Comparison of ENCODE assay signal across 17 cellular contexts in genomic region chr2:166344286-166345113, GRCh38. TPM values are rescaled to one million over a fixed set of nuclear protein-coding genes. Genes with fewer than 3 reads are reported as not detected.
DNase-seq lines count a peak whose midpoint lies in the region; ATAC-seq and TF ChIP-seq lines count a peak whose summit lies in the region.
"Had no signal": no experiment of that assay in that cellular context is flagged by ENCODE, and none has a peak within 500 bp of the region (broad histone marks: within the 10 kb centered on the region; RNA-seq: fewer than 3 reads in every experiment).

No MANE protein-coding gene starts in this region.

- H3K36me3 ChIP-seq in mammary epithelial cell (ENCODE audit: insufficient read depth, low read length): no peaks in the 10 kb centered on the region
- no peaks in the 10 kb centered on the region for H3K36me3 ChIP-seq in breast epithelium
- H3K36me3 ChIP-seq: esophagus muscularis mucosa, SJSA1 had no signal

- H3K4me1 ChIP-seq in mammary epithelial cell (ENCODE audit: insufficient read depth, low read length): peaks cover 7% of the 10 kb centered on the region
- H3K4me1 ChIP-seq in breast epithelium: no peaks in the 10 kb centered on the region
- H3K4me1 ChIP-seq: body of pancreas, esophagus muscularis mucosa had no signal

- no peak overlapping the region for H3K9ac ChIP-seq in mammary epithelial cell (ENCODE audit: insufficient read depth, low read length)

- WGBS in mammary epithelial cell (ENCODE audit: low coverage, missing lambda C conversion rate): 69% methylated on average over 4 of the region's 4 CpGs

- H2AFZ ChIP-seq in mammary epithelial cell (ENCODE audit: low read depth, low read length): peak overlapping the region; percentile 12

- intact Hi-C loops in mammary epithelial cell (cut with micrococcal nuclease) (no loop called here), breast epithelium (cut with DNase I; ENCODE audit: low total_unique reads) (no loop called here)

- DNase-seq in mammary epithelial cell (peak; percentile 11), breast epithelium (ENCODE audit: low spot score in 2 of 2) (no peak), astrocyte of the spinal cord (ENCODE audit: low read depth, low spot score) (peak; percentile 57), inferior parietal cortex (ENCODE audit: extremely low spot score) (peak; percentile 21), COR-L47 (lab: John Stamatoyannopoulos, UW) (no peak), NCI-H2029 treated with DMSO at 0.1 percent for 48 hours (lab: John Stamatoyannopoulos, UW) (no peak), NCI-H1436 treated with DMSO at 0.1 percent for 48 hours (lab: John Stamatoyannopoulos, UW) (no peak)
- DNase-seq: ACHN; activated B cell treated with CpG ODN at 0.5 μM for 24 hours; activated T-cell treated with anti-CD3 and anti-CD28 coated beads, Interleukin-2, amount 50 U/mL, for 1 hour; body of pancreas; NCI-H524 treated with DMSO at 0.1 percent for 48 hours had no signal

- no peak overlapping the region for H3K4me2 ChIP-seq in mammary epithelial cell (ENCODE audit: insufficient read depth, low read depth, low read length)

- dilution Hi-C loops in mammary epithelial cell (cut with HindIII; ENCODE audit: low sequenced_read_pairs): no loop called here

- H3K27ac ChIP-seq in mammary epithelial cell (ENCODE audit: insufficient read depth, low read depth, low read length) (no peak overlapping the region), breast epithelium (no peak overlapping the region)
- H3K27ac ChIP-seq: body of pancreas, esophagus muscularis mucosa, SJSA1 had no signal

- BruUV-seq in mammary epithelial cell (replicated peaks; lab: Mats Ljungman, UMichigan): no TSS peak

- in situ Hi-C loops in mammary epithelial cell (cut with MboI; ENCODE audit: low sequenced_read_pairs in 2 of 2) (no loop called here), astrocyte of the spinal cord (cut with HindIII; ENCODE audit: low sequenced_read_pairs) (no loop called here)

- H4K20me1 ChIP-seq in mammary epithelial cell (ENCODE audit: insufficient read depth, low read length): no peaks in the 10 kb centered on the region

- H3K27me3 ChIP-seq in mammary epithelial cell (ENCODE audit: insufficient read depth, low read length) (no peaks in the 10 kb centered on the region), breast epithelium (no peaks in the 10 kb centered on the region)
- H3K27me3 ChIP-seq: body of pancreas, esophagus muscularis mucosa, SJSA1 had no signal

- TF ChIP-seq POLR2A in breast epithelium (IDR thresholded peaks at IDR 0.05): no peak

- ATAC-seq in HG03196 (IDR thresholded peaks at IDR 0.05; ENCODE audit: unreplicated experiment): no peak
- ATAC-seq: body of pancreas, left lobe of liver had no signal

- no peak overlapping the region for H3K4me3 ChIP-seq in mammary epithelial cell (replicated peaks in 1 of 3; ENCODE audit: insufficient read depth in 1 of 3, low read depth in 2 of 3, low read length in 3 of 3)
- H3K4me3 ChIP-seq in breast epithelium: no peak overlapping the region
- no peak overlapping the region for H3K4me3 ChIP-seq in astrocyte of the spinal cord (ENCODE audit: low read depth, low read length)
- H3K4me3 ChIP-seq: body of pancreas, esophagus muscularis mucosa, SJSA1 had no signal

- CTCF ChIA-PET in mammary epithelial cell (lab: Charles Lee; ENCODE audit: low non-redundant PET): no interaction called here

- no peaks in the 10 kb centered on the region for H3K79me2 ChIP-seq in mammary epithelial cell (ENCODE audit: insufficient read depth, low read length)

- TF ChIP-seq CTCF in mammary epithelial cell (conservative IDR thresholded peaks at IDR 0.05 in 1 of 2, IDR thresholded peaks at IDR 0.05 in 1 of 2; ENCODE audit: extremely low read depth in 1 of 2, insufficient read depth in 1 of 2, low read depth in 1 of 2, low read length in 2 of 2): no peak
- TF ChIP-seq CTCF in breast epithelium (IDR thresholded peaks at IDR 0.05): no peak
- TF ChIP-seq CTCF in astrocyte of the spinal cord (IDR thresholded peaks at IDR 0.05; ENCODE audit: low read depth, low read length): no peak

- no peaks in the 10 kb centered on the region for H3K9me3 ChIP-seq in mammary epithelial cell (replicated peaks; ENCODE audit: insufficient read depth, low read length)
- H3K9me3 ChIP-seq in breast epithelium: no peaks in the 10 kb centered on the region
- H3K9me3 ChIP-seq: body of pancreas, esophagus muscularis mucosa, SJSA1 had no signal

RNA-seq across cellular contexts. Expression of gene SCN9A, which starts 31.2 kb away (rescaled TPM):
- total RNA-seq in mammary epithelial cell: 1 to 10 TPM; 1.2 to 1.3 TPM
- polyA plus RNA-seq in mammary epithelial cell: 0.49 TPM
- 22.9 TPM for polyA minus RNA-seq in mammary epithelial cell
- 10 to 100 TPM in 1 of 3 donors, 1 to 10 TPM in 2; 2.0 to 12.5 (median 3.5) TPM for total RNA-seq in breast epithelium
- total RNA-seq: activated B cell treated with CpG ODN at 0.5 μM for 24 hours, G401 had no signal

Comparison
In these comparisons a context has a peak if more than half of its experiments do, and no peak if none do; other contexts are left out.
1. DNase-seq: peak in mammary epithelial cell (single experiment), astrocyte of the spinal cord (single experiment) and inferior parietal cortex (single experiment); none in breast epithelium (0 of 2), COR-L47 (single experiment), NCI-H2029 treated with DMSO at 0.1 percent for 48 hours (single experiment) and NCI-H1436 treated with DMSO at 0.1 percent for 48 hours (single experiment).